ENCODE assay signal across 8 cellular contexts in the genomic region with DNA sequence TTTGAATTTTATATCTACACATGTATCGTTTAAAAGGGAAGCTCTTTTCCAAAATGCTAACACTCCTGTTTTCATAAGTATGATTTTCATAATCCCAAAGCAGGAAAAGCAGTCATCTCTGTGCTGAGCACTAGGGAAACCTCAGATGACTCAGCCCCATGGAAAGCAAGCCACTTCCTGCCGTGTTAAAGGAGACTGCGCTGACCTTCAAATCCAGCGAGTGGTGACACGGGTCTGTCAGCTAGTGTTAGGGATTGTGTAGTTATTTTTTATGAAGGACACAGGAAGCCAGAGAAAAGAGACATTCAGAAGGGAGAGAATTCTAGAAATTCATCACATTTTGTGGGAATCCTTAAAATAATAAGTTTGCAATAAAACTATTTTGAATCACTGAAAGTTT. TPM values are rescaled to one million over a fixed set of nuclear protein-coding genes. Genes with fewer than 3 reads are reported as not detected.
A peak's percentile ranks its signal among the peaks of the same experiment; 100 is the strongest.
DNase-seq lines count a peak whose midpoint lies in the region; ATAC-seq and TF ChIP-seq lines count a peak whose summit lies in the region.

No MANE protein-coding gene starts in this region.

- no peaks in the 10 kb centered on the region for H3K79me2 ChIP-seq in Karpas-422 (ENCODE audit: low read length)

- POLR2A ChIA-PET in WTC11 (lab: Charles Lee) = no interaction called here

- H3K4me3 ChIP-seq in Karpas-422 (ENCODE audit: low read length) = no peak overlapping the region
- no peak overlapping the region for H3K4me3 ChIP-seq in right atrium auricular region
- no peak overlapping the region for H3K4me3 ChIP-seq in suprapubic skin

- H3K27ac ChIP-seq in Karpas-422 (ENCODE audit: low read length) = no peak overlapping the region
- H3K27ac ChIP-seq in right atrium auricular region = peak overlapping the region; percentile 64 to 73
- H3K27ac ChIP-seq in suprapubic skin = peak overlapping the region; percentile 61

- intact Hi-C loops in activated T-helper 1 cell treated with anti-CD3 and anti-CD28 coated beads, Interleukin-12 subunit alpha, Interleukin-12 subunit beta, Interleukin-2, Interleukin-4 antibody, amounts not matched to agents 30 ng/mL and 10 ng/mL and 1 ng/mL, durations not matched to agents 14 hours and 24 hours and 36 hours (cut with micrococcal nuclease) = loop anchor here (2.0 kb wide), 1 partner anchor 56 kb away; the partner anchor contains the start of gene CD93

- H3K36me3 Mint-ChIP-seq in activated T-helper 1 cell treated with anti-CD3 and anti-CD28 coated beads, Interleukin-12 subunit alpha, Interleukin-12 subunit beta, Interleukin-2, Interleukin-4 antibody, amounts not matched to agents 30 ng/mL and 10 ng/mL and 1 ng/mL, durations not matched to agents 14 hours and 24 hours and 36 hours (ENCODE audit: low read depth) = no peaks in the 10 kb centered on the region
- H3K36me3 Mint-ChIP-seq in WTC11 = no peaks in the 10 kb centered on the region

- 13% methylated on average over 5 of the region's 5 CpGs for WGBS in suprapubic skin

- H3K9me3 ChIP-seq in Karpas-422 (ENCODE audit: low read length) = no peaks in the 10 kb centered on the region
- no peaks in the 10 kb centered on the region for H3K9me3 ChIP-seq in right atrium auricular region
- no peaks in the 10 kb centered on the region for H3K9me3 ChIP-seq in suprapubic skin

- DNase-seq in AG08395 (ENCODE audit: low spot score) = peak; percentile 86
- no peak for DNase-seq in Karpas-422
- peak; percentile 32 for DNase-seq in activated T-helper 1 cell treated with anti-CD3 and anti-CD28 coated beads, Interleukin-12 subunit alpha, Interleukin-12 subunit beta, Interleukin-2, Interleukin-4 antibody, amounts not matched to agents 30 ng/mL and 10 ng/mL and 1 ng/mL, durations not matched to agents 14 hours and 24 hours and 36 hours (ENCODE audit: low spot score)
- DNase-seq in right atrium auricular region (ENCODE audit: low spot score) = peak; percentile 91
- peak; percentile 70 to 79 for DNase-seq in suprapubic skin (ENCODE audit: low spot score in 2 of 2)
- DNase-seq in NCI-H2227 (lab: John Stamatoyannopoulos, UW; ENCODE audit: unreplicated experiment) = no peak
- no peak for DNase-seq in WTC11 (ENCODE audit: low spot score)

- H3K4me3 Mint-ChIP-seq in activated T-helper 1 cell treated with anti-CD3 and anti-CD28 coated beads, Interleukin-12 subunit alpha, Interleukin-12 subunit beta, Interleukin-2, Interleukin-4 antibody, amounts not matched to agents 30 ng/mL and 10 ng/mL and 1 ng/mL, durations not matched to agents 14 hours and 24 hours and 36 hours = peak overlapping the region; percentile 34
- no peak overlapping the region for H3K4me3 Mint-ChIP-seq in WTC11

- H3K9ac ChIP-seq in Karpas-422 (ENCODE audit: low read length) = no peak overlapping the region

- no peak for TF ChIP-seq POLR2A in suprapubic skin (IDR thresholded peaks at IDR 0.05)

- H3K36me3 ChIP-seq in Karpas-422 (ENCODE audit: insufficient read depth, low read length) (no peaks in the 10 kb centered on the region), right atrium auricular region (no peaks in the 10 kb centered on the region), suprapubic skin (no peaks in the 10 kb centered on the region)

- H2AFZ ChIP-seq in Karpas-422 (ENCODE audit: low read length) = peak overlapping the region; percentile 44; the same call in 1 of the 2 replicates

- no peaks in the 10 kb centered on the region for H3K9me3 Mint-ChIP-seq in activated T-helper 1 cell treated with anti-CD3 and anti-CD28 coated beads, Interleukin-12 subunit alpha, Interleukin-12 subunit beta, Interleukin-2, Interleukin-4 antibody, amounts not matched to agents 30 ng/mL and 10 ng/mL and 1 ng/mL, durations not matched to agents 14 hours and 24 hours and 36 hours
- peaks cover 13% of the 10 kb centered on the region for H3K9me3 Mint-ChIP-seq in WTC11

- H3K4me2 ChIP-seq in Karpas-422 (ENCODE audit: low read depth, low read length, poor library complexity, severe bottlenecking) = no peak overlapping the region

- TF ChIP-seq EP300 in suprapubic skin (IDR thresholded peaks at IDR 0.05) = no peak

- peaks cover 12% of the 10 kb centered on the region for H3K27me3 Mint-ChIP-seq in activated T-helper 1 cell treated with anti-CD3 and anti-CD28 coated beads, Interleukin-12 subunit alpha, Interleukin-12 subunit beta, Interleukin-2, Interleukin-4 antibody, amounts not matched to agents 30 ng/mL and 10 ng/mL and 1 ng/mL, durations not matched to agents 14 hours and 24 hours and 36 hours (ENCODE audit: insufficient read depth)
- no peaks in the 10 kb centered on the region for H3K27me3 Mint-ChIP-seq in WTC11 (ENCODE audit: low read depth)

- ATAC-seq in WTC11 (no peak), GM21447 (IDR thresholded peaks at IDR 0.05; ENCODE audit: unreplicated experiment) (no peak)

- H3K4me1 ChIP-seq in Karpas-422 (ENCODE audit: low read length) = peaks cover 60% of the 10 kb centered on the region
- peaks cover 0 to 44% of the 10 kb centered on the region in 2 donors for H3K4me1 ChIP-seq in right atrium auricular region
- H3K4me1 ChIP-seq in suprapubic skin = peaks cover 77% of the 10 kb centered on the region

- peak overlapping the region; percentile 73 for H3K27ac Mint-ChIP-seq in activated T-helper 1 cell treated with anti-CD3 and anti-CD28 coated beads, Interleukin-12 subunit alpha, Interleukin-12 subunit beta, Interleukin-2, Interleukin-4 antibody, amounts not matched to agents 30 ng/mL and 10 ng/mL and 1 ng/mL, durations not matched to agents 14 hours and 24 hours and 36 hours
- H3K27ac Mint-ChIP-seq in WTC11 = no peak overlapping the region

- no peaks in the 10 kb centered on the region for H3K9me2 ChIP-seq in Karpas-422 (replicated peaks; ENCODE audit: insufficient read depth, low read length)

- CTCF ChIA-PET in WTC11 (lab: Charles Lee) = interaction anchor here (2.0 to 2.9 kb wide), 2 partner anchors 53 to 92 kb away, joined by 7 to 8 read pairs; no protein-coding TSS in a partner anchor

- no peaks in the 10 kb centered on the region for H4K20me1 ChIP-seq in Karpas-422 (ENCODE audit: insufficient read depth, low read depth, low read length)

- no peak for TF ChIP-seq CTCF in right atrium auricular region (IDR thresholded peaks at IDR 0.05)
- TF ChIP-seq CTCF in suprapubic skin (IDR thresholded peaks at IDR 0.05) = no peak
- TF ChIP-seq CTCF in WTC11 (IDR thresholded peaks at IDR 0.05) = no peak

- H3K4me1 Mint-ChIP-seq in activated T-helper 1 cell treated with anti-CD3 and anti-CD28 coated beads, Interleukin-12 subunit alpha, Interleukin-12 subunit beta, Interleukin-2, Interleukin-4 antibody, amounts not matched to agents 30 ng/mL and 10 ng/mL and 1 ng/mL, durations not matched to agents 14 hours and 24 hours and 36 hours (ENCODE audit: low read depth) = peaks cover 74% of the 10 kb centered on the region
- H3K4me1 Mint-ChIP-seq in WTC11 = no peaks in the 10 kb centered on the region

- H3K27me3 ChIP-seq in Karpas-422 (ENCODE audit: low read length) = no peaks in the 10 kb centered on the region
- no peaks in the 10 kb centered on the region for H3K27me3 ChIP-seq in right atrium auricular region
- H3K27me3 ChIP-seq in suprapubic skin = no peaks in the 10 kb centered on the region

TF ChIP-seq in WTC11, 78 proteins besides CTCF, POLR2A, EP300 and RAD21 (continues in another document):
- TF ChIP-seq ZNF317 (CRISPR knock-in tag; IDR thresholded peaks at IDR 0.05; ENCODE audit: borderline replicate concordance, low read depth) (no peak), IRF2 (CRISPR knock-in tag; IDR thresholded peaks at IDR 0.05; ENCODE audit: borderline replicate concordance, low read depth) (no peak), NFATC4 (CRISPR knock-in tag; IDR thresholded peaks at IDR 0.05) (no peak), FOXK1 (CRISPR knock-in tag; IDR thresholded peaks at IDR 0.05) (no peak)
- TF ChIP-seq, protein P1, sequence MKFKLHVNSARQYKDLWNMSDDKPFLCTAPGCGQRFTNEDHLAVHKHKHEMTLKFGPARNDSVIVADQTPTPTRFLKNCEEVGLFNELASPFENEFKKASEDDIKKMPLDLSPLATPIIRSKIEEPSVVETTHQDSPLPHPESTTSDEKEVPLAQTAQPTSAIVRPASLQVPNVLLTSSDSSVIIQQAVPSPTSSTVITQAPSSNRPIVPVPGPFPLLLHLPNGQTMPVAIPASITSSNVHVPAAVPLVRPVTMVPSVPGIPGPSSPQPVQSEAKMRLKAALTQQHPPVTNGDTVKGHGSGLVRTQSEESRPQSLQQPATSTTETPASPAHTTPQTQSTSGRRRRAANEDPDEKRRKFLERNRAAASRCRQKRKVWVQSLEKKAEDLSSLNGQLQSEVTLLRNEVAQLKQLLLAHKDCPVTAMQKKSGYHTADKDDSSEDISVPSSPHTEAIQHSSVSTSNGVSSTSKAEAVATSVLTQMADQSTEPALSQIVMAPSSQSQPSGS (CRISPR knock-in tag; IDR thresholded peaks at IDR 0.05; ENCODE audit: borderline replicate concordance, low read depth) = no peak
- TF ChIP-seq, protein P2, sequence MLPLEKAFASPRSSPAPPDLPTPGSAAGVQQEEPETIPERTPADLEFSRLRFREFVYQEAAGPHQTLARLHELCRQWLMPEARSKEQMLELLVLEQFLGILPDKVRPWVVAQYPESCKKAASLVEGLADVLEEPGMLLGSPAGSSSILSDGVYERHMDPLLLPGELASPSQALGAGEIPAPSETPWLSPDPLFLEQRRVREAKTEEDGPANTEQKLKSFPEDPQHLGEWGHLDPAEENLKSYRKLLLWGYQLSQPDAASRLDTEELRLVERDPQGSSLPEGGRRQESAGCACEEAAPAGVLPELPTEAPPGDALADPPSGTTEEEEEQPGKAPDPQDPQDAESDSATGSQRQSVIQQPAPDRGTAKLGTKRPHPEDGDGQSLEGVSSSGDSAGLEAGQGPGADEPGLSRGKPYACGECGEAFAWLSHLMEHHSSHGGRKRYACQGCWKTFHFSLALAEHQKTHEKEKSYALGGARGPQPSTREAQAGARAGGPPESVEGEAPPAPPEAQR (CRISPR knock-in tag; IDR thresholded peaks at IDR 0.05) = no peak
- TF ChIP-seq, protein P3, sequence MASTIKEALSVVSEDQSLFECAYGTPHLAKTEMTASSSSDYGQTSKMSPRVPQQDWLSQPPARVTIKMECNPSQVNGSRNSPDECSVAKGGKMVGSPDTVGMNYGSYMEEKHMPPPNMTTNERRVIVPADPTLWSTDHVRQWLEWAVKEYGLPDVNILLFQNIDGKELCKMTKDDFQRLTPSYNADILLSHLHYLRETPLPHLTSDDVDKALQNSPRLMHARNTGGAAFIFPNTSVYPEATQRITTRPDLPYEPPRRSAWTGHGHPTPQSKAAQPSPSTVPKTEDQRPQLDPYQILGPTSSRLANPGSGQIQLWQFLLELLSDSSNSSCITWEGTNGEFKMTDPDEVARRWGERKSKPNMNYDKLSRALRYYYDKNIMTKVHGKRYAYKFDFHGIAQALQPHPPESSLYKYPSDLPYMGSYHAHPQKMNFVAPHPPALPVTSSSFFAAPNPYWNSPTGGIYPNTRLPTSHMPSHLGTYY (CRISPR knock-in tag; IDR thresholded peaks at IDR 0.05) = no peak

RNA-seq across cellular contexts. Expression of gene CD93, which starts 57.0 kb away (rescaled TPM):
- total RNA-seq in Karpas-422 (2014; rRNA removed; shearing (Covaris generic); ENCODE audit: low replicate concordance) = not detected in 2 replicates
- total RNA-seq in activated T-helper 1 cell treated with anti-CD3 and anti-CD28 coated beads, Interleukin-12 subunit alpha, Interleukin-12 subunit beta, Interleukin-2, Interleukin-4 antibody, amounts not matched to agents 30 ng/mL and 10 ng/mL and 1 ng/mL, durations not matched to agents 14 hours and 24 hours and 36 hours = 1.2 and 1.3 TPM in 2 replicates
- total RNA-seq in right atrium auricular region (10 to 100 TPM; 35.7 to 51.6 TPM), suprapubic skin (10 to 100 TPM in 3 of 4 donors, 1 to 10 TPM in 1; 8.1 to 25.1 (median 16.2) TPM), WTC11 (2021) (0.05 to 0.21 TPM (median 0.09 TPM) in 3 replicates)

Comparison
In these comparisons a context has a peak if more than half of its experiments do, and no peak if none do; other contexts are left out.
1. DNase-seq: peak in AG08395 (single experiment), activated T-helper 1 cell treated with anti-CD3 and anti-CD28 coated beads, Interleukin-12 subunit alpha, Interleukin-12 subunit beta, Interleukin-2, Interleukin-4 antibody, amounts not matched to agents 30 ng/mL and 10 ng/mL and 1 ng/mL, durations not matched to agents 14 hours and 24 hours and 36 hours (single experiment), right atrium auricular region (single experiment) and suprapubic skin (2 of 2); none in Karpas-422 (single experiment), NCI-H2227 (single experiment) and WTC11 (single experiment).